ENCODE assay signal across 11 cellular contexts in genomic region chr11:85699957-85700741, GRCh38. TPM values are rescaled to one million over a fixed set of nuclear protein-coding genes. Genes with fewer than 3 reads are reported as not detected.
A peak's percentile ranks its signal among the peaks of the same experiment; 100 is the strongest.
DNase-seq lines count a peak whose midpoint lies in the region; ATAC-seq and FAIRE-seq lines count a peak whose summit lies in the region.
"Had no signal": no experiment of that assay in that cellular context is flagged by ENCODE, and none has a peak within 500 bp of the region (broad histone marks: within the 10 kb centered on the region; RNA-seq: fewer than 3 reads in every experiment).

No MANE protein-coding gene starts in this region.

- H3K4me1 Mint-ChIP-seq in activated naive CD8-positive, alpha-beta T cell treated with anti-CD3 and anti-CD28 coated beads, Interleukin-2, amount 50 U/mL, for 24 hours: peaks cover 25% of the 10 kb centered on the region

- H3K27me3 Mint-ChIP-seq in activated naive CD8-positive, alpha-beta T cell treated with anti-CD3 and anti-CD28 coated beads, Interleukin-2, amount 50 U/mL, for 24 hours: no peaks in the 10 kb centered on the region

- peaks cover 2% of the 10 kb centered on the region for H3K36me3 Mint-ChIP-seq in activated naive CD8-positive, alpha-beta T cell treated with anti-CD3 and anti-CD28 coated beads, Interleukin-2, amount 50 U/mL, for 24 hours (ENCODE audit: low read depth)

- no peak for DNase-seq in GM18507 (ENCODE audit: extremely low spot score, insufficient read length, low read depth)
- DNase-seq in activated naive CD8-positive, alpha-beta T cell treated with anti-CD3 and anti-CD28 coated beads, Interleukin-2, amount 50 U/mL, for 24 hours: no peak
- DNase-seq in GF-D8 (lab: John Stamatoyannopoulos, UW): no peak
- no peak for DNase-seq in kidney glomerular epithelial cell (lab: John Stamatoyannopoulos, UW)
- DNase-seq: DMS53; stimulated activated CD4-positive, alpha-beta T cell treated with anti-CD3 and anti-CD28 coated beads, Interleukin-2, amount 100 ng/mL, for 24 hours had no signal

- peak overlapping the region; percentile 66 for H3K27ac Mint-ChIP-seq in activated naive CD8-positive, alpha-beta T cell treated with anti-CD3 and anti-CD28 coated beads, Interleukin-2, amount 50 U/mL, for 24 hours

- peak; percentile 68 for ATAC-seq in GM21360 (IDR thresholded peaks at IDR 0.05; ENCODE audit: unreplicated experiment)
- ATAC-seq in HG03108 (IDR thresholded peaks at IDR 0.05; ENCODE audit: unreplicated experiment): peak; percentile 92
- ATAC-seq in activated naive CD8-positive, alpha-beta T cell treated with anti-CD3 and anti-CD28 coated beads, Interleukin-2, amount 50 U/mL, for 24 hours: no peak
- no peak for ATAC-seq in HG03439 (IDR thresholded peaks at IDR 0.05; ENCODE audit: unreplicated experiment)
- ATAC-seq in esophagus mucosa: no peak
- ATAC-seq: Panc1 had no signal

- peak overlapping the region; percentile 35 for H3K4me3 Mint-ChIP-seq in activated naive CD8-positive, alpha-beta T cell treated with anti-CD3 and anti-CD28 coated beads, Interleukin-2, amount 50 U/mL, for 24 hours

- H3K9me3 Mint-ChIP-seq in activated naive CD8-positive, alpha-beta T cell treated with anti-CD3 and anti-CD28 coated beads, Interleukin-2, amount 50 U/mL, for 24 hours: no peaks in the 10 kb centered on the region

- FAIRE-seq in GM18507 (lab: Jason Lieb, UNC): peak; percentile 89

RNA-seq across cellular contexts. Expression of gene CCDC89, which starts 14.2 kb away (rescaled TPM):
- 0.12 TPM for total RNA-seq in esophagus mucosa

RNA-seq across cellular contexts. Expression of gene CREBZF, which starts 35.2 kb away (rescaled TPM):
- 12.8 TPM for total RNA-seq in esophagus mucosa

RNA-seq across cellular contexts. Expression of gene TMEM126A, which starts 52.4 kb away (rescaled TPM):
- 20.2 TPM for total RNA-seq in esophagus mucosa

Comparison
In these comparisons a context has a peak if more than half of its experiments do, and no peak if none do; other contexts are left out.
1. ATAC-seq: peak in GM21360 (single experiment) and HG03108 (single experiment); none in activated naive CD8-positive, alpha-beta T cell treated with anti-CD3 and anti-CD28 coated beads, Interleukin-2, amount 50 U/mL, for 24 hours (single experiment), HG03439 (single experiment) and esophagus mucosa (single experiment).